In genomic region chr14:89226789-89227489, GRCh38 we compare ENCODE assay signal across 1 cellular context.
TF ChIP-seq lines count a peak whose summit lies in the region.

No MANE protein-coding gene starts in this region.

TF ChIP-seq in GM23338, 12 proteins besides CTCF, POLR2A, EP300 and RAD21 (continued from another document):
- TF ChIP-seq STAT1 (IDR thresholded peaks at IDR 0.05; ENCODE audit: unreplicated experiment) (no peak), ZNF331 (CRISPR knock-in tag; IDR thresholded peaks at IDR 0.05; ENCODE audit: low read depth) (no peak), CREB1 (CRISPR knock-in tag; IDR thresholded peaks at IDR 0.05; ENCODE audit: low read depth) (no peak)
